ENCODE assay signal across 10 cellular contexts in the genomic region with DNA sequence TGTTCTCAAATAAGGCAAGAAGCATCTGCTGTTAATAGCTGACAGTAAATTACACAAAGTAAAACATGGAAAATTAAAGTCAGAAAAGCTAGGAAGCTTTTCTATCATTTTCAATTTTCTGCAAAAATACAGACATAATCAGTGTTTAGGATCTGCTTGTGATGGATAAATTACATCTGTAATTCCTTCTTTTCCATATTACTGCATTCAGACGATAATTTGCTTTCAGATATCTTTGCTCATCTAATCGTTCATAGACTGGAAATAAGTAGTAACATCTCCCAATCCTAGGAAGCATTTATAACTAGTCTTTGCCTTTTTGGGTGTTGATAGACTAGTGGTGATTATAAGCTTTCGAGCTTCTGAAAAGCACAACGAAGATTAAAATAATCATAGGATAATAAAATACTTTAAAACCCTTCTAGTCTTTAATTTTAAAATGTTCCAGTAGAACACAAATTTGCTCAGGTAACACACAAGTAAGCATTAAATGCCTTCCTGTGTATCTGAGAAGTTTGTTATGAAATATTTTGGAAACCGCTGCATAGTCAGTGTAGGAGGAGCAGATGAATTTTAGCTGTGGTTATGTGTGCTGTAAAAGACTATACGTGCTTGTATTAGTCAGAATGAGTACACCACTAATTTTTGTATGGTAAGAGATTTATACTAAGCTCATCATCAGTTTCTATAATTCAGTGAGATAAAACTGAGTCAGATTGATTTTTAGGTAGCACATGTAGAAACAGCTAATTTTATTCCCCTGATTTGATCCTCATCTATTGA. TPM values are rescaled to one million over a fixed set of nuclear protein-coding genes. Genes with fewer than 3 reads are reported as not detected.
DNase-seq lines count a peak whose midpoint lies in the region; ATAC-seq and TF ChIP-seq lines count a peak whose summit lies in the region.
"Had no signal": no experiment of that assay in that cellular context is flagged by ENCODE, and none has a peak within 500 bp of the region (broad histone marks: within the 10 kb centered on the region; RNA-seq: fewer than 3 reads in every experiment).

No MANE protein-coding gene starts in this region.

- H3K27me3 ChIP-seq in left lung (no peaks in the 10 kb centered on the region), GM23338 (ENCODE audit: insufficient read depth) (no peaks in the 10 kb centered on the region)

- H2AFZ ChIP-seq in GM23338 = no peak overlapping the region

- H3K4me1 Mint-ChIP-seq in activated naive CD8-positive, alpha-beta T cell treated with anti-CD3 and anti-CD28 coated beads, Interleukin-2, amount 10 ng/mL, durations not matched to agents 7 days and 5 days = peaks cover 43% of the 10 kb centered on the region
- peaks cover 40% of the 10 kb centered on the region for H3K4me1 Mint-ChIP-seq in GM23338

- H3K27ac Mint-ChIP-seq in activated naive CD8-positive, alpha-beta T cell treated with anti-CD3 and anti-CD28 coated beads, Interleukin-2, amount 10 ng/mL, durations not matched to agents 7 days and 5 days = no peak overlapping the region
- H3K27ac Mint-ChIP-seq in GM23338 = no peak overlapping the region

- no peaks in the 10 kb centered on the region for H3K9me3 Mint-ChIP-seq in activated naive CD8-positive, alpha-beta T cell treated with anti-CD3 and anti-CD28 coated beads, Interleukin-2, amount 10 ng/mL, durations not matched to agents 7 days and 5 days
- H3K9me3 Mint-ChIP-seq in GM23338 = no peaks in the 10 kb centered on the region
- H3K9me3 Mint-ChIP-seq: naive B cell had no signal

- no peaks in the 10 kb centered on the region for H3K36me3 ChIP-seq in left lung
- H3K36me3 ChIP-seq in GM23338 (ENCODE audit: insufficient read depth) = no peaks in the 10 kb centered on the region

- H3K27me3 Mint-ChIP-seq in activated naive CD8-positive, alpha-beta T cell treated with anti-CD3 and anti-CD28 coated beads, Interleukin-2, amount 10 ng/mL, durations not matched to agents 7 days and 5 days = no peaks in the 10 kb centered on the region
- H3K27me3 Mint-ChIP-seq in GM23338 (ENCODE audit: insufficient read depth, low read depth, poor library complexity) = no peaks in the 10 kb centered on the region
- H3K27me3 Mint-ChIP-seq: naive B cell had no signal

- H3K4me1 ChIP-seq in left lung (peaks cover 40 to 57% of the 10 kb centered on the region in 2 donors), GM23338 (ENCODE audit: insufficient read depth) (peaks cover 37% of the 10 kb centered on the region)

- POLR2A ChIA-PET in activated naive CD8-positive, alpha-beta T cell treated with anti-CD3 and anti-CD28 coated beads, Interleukin-2, amount 10 ng/mL, durations not matched to agents 7 days and 5 days (lab: Charles Lee) = interaction anchor here (0.9 to 1.2 kb wide), 2 partner anchors 10 to 23 kb away, joined by 4 read pairs; no protein-coding TSS in a partner anchor

- TF ChIP-seq CTCF in left lung (IDR thresholded peaks at IDR 0.05) = no peak
- no peak for TF ChIP-seq CTCF in GM23338 (conservative IDR thresholded peaks at IDR 0.05; ENCODE audit: low read depth in 2 of 2)

- H3F3A ChIP-seq in GM23338 (replicated peaks; ENCODE audit: low read depth) = no peaks in the 10 kb centered on the region

- peak; percentile 27 for ATAC-seq in left ventricle myocardium superior
- ATAC-seq in activated naive CD8-positive, alpha-beta T cell treated with anti-CD3 and anti-CD28 coated beads, Interleukin-2, amount 10 ng/mL, durations not matched to agents 7 days and 5 days (ENCODE audit: low read depth) = peak; percentile 48
- ATAC-seq in left lung = peak; percentile 14
- no peak for ATAC-seq in GM18498 (IDR thresholded peaks at IDR 0.05; ENCODE audit: unreplicated experiment)
- no peak for ATAC-seq in GM23338
- ATAC-seq in GM19455 (IDR thresholded peaks at IDR 0.05; ENCODE audit: unreplicated experiment) = no peak

- intact Hi-C loops in left ventricle myocardium superior (cut with micrococcal nuclease) = no loop called here
- intact Hi-C loops in cardiac septum (cut with DNase I) = loop anchor here (10.0 kb wide), 1 partner anchor 135 kb away; no protein-coding TSS in a partner anchor
- intact Hi-C loops in left lung (cut with DNase I) = no loop called here

- H3K4me3 ChIP-seq in left lung (no peak overlapping the region), GM23338 (no peak overlapping the region)

- H3K4me3 Mint-ChIP-seq in activated naive CD8-positive, alpha-beta T cell treated with anti-CD3 and anti-CD28 coated beads, Interleukin-2, amount 10 ng/mL, durations not matched to agents 7 days and 5 days = no peak overlapping the region
- no peak overlapping the region for H3K4me3 Mint-ChIP-seq in GM23338
- H3K4me3 Mint-ChIP-seq: naive B cell had no signal

- H3K9me3 ChIP-seq in left lung = no peaks in the 10 kb centered on the region

- H4K20me1 ChIP-seq in GM23338 (replicated peaks; ENCODE audit: insufficient read depth) = no peaks in the 10 kb centered on the region

- H3K9me2 ChIP-seq in GM23338 (ENCODE audit: insufficient read depth) = no peaks in the 10 kb centered on the region

- peaks cover 27% of the 10 kb centered on the region for H3K36me3 Mint-ChIP-seq in activated naive CD8-positive, alpha-beta T cell treated with anti-CD3 and anti-CD28 coated beads, Interleukin-2, amount 10 ng/mL, durations not matched to agents 7 days and 5 days
- H3K36me3 Mint-ChIP-seq in GM23338 (ENCODE audit: low read depth) = no peaks in the 10 kb centered on the region

- H3K79me2 ChIP-seq in GM23338 (replicated peaks; ENCODE audit: insufficient read depth) = peaks cover 61% of the 10 kb centered on the region

- H3K27ac ChIP-seq in left lung (peak overlapping the region; percentile 58 to 66), GM23338 (ENCODE audit: low read depth) (no peak overlapping the region; the same call in 1 of the 2 replicates)

- DNase-seq in left ventricle myocardium superior = no peak
- no peak for DNase-seq in cardiac septum (ENCODE audit: low spot score)
- no peak for DNase-seq in activated naive CD8-positive, alpha-beta T cell treated with anti-CD3 and anti-CD28 coated beads, Interleukin-2, amount 10 ng/mL, durations not matched to agents 7 days and 5 days
- DNase-seq in left lung = no peak
- DNase-seq in GM23338 (ENCODE audit: low spot score) = no peak
- no peak for DNase-seq in SHP77 (lab: John Stamatoyannopoulos, UW)
- DNase-seq: dermis blood vessel endothelial cell, naive B cell had no signal

- no peak overlapping the region for H3K4me2 ChIP-seq in GM23338

TF ChIP-seq in GM23338, 12 proteins besides CTCF, POLR2A, EP300 and RAD21:
- no peak for TF ChIP-seq ZNF114 (CRISPR knock-in tag; IDR thresholded peaks at IDR 0.05)

RNA-seq across cellular contexts. Expression of a gene that starts 41.0 kb away (rescaled TPM):
- total RNA-seq in left ventricle myocardium superior = 172 TPM
- total RNA-seq in cardiac septum = 178 TPM
- 100 to 1,000 TPM; 446 to 447 TPM for total RNA-seq in activated naive CD8-positive, alpha-beta T cell treated with anti-CD3 and anti-CD28 coated beads, Interleukin-2, amount 10 ng/mL, durations not matched to agents 7 days and 5 days
- 100 to 1,000 TPM; 226 to 246 TPM for total RNA-seq in left lung
- total RNA-seq in GM23338 (2014; rRNA removed; shearing (Covaris generic)) = 15.7 and 23.2 TPM in 2 replicates
- 8.4 and 9.4 TPM in 2 replicates for polyA plus RNA-seq in GM23338 (2016; fragmentation: Nextera tagmentation; extraction: Ambion mirVana)

Comparison
In these comparisons a context has a peak if more than half of its experiments do, and no peak if none do; other contexts are left out.
1. ATAC-seq: peak in left ventricle myocardium superior (single experiment), activated naive CD8-positive, alpha-beta T cell treated with anti-CD3 and anti-CD28 coated beads, Interleukin-2, amount 10 ng/mL, durations not matched to agents 7 days and 5 days (single experiment) and left lung (single experiment); none in GM18498 (single experiment), GM23338 (single experiment) and GM19455 (single experiment).